ENCODE assay signal across 8 cellular contexts in genomic region chr18:11850821-11851155, GRCh38. TPM values are rescaled to one million over a fixed set of nuclear protein-coding genes. Genes with fewer than 3 reads are reported as not detected.
DNase-seq lines count a peak whose midpoint lies in the region; ATAC-seq, FAIRE-seq and TF ChIP-seq lines count a peak whose summit lies in the region.

No MANE protein-coding gene starts in this region.

- peaks cover 27% of the 10 kb centered on the region for H3K79me2 ChIP-seq in HepG2 (ENCODE audit: insufficient read depth, low read length)

- H2AFZ ChIP-seq in HepG2 (ENCODE audit: low read length), result no peak overlapping the region

- peak; percentile 47 for DNase-seq in DMS79 treated with DMSO at 0.1 percent for 48 hours (lab: John Stamatoyannopoulos, UW)
- DNase-seq in DMS79 (lab: John Stamatoyannopoulos, UW), result no peak
- peak; percentile 40 for DNase-seq in NCI-H2171 (lab: John Stamatoyannopoulos, UW)
- DNase-seq in caudate nucleus (lab: John Stamatoyannopoulos, UW), result no peak
- no peak for DNase-seq in HepG2 (ENCODE audit: low spot score)
- DNase-seq in G401 (ENCODE audit: low spot score), result no peak

- BruUV-seq in HepG2 (replicated peaks; lab: Mats Ljungman, UMichigan), result TSS peak; percentile 93

- in situ Hi-C loops in HepG2 (cut with HindIII; ENCODE audit: extremely low pct_ligation_motif_present, low pct_unique_long_range_greater_than_20kb), result no loop called here
- in situ Hi-C loops in G401 (cut with HindIII; ENCODE audit: low sequenced_read_pairs), result no loop called here

- WGBS in HepG2 (ENCODE audit: low lambda C conversion rate), result 0% methylated on average over 10 of the region's 10 CpGs
- WGBS in thymus, result under 1% methylated on average over 10 of the region's 10 CpGs

- H3K9me3 ChIP-seq in HepG2 (ENCODE audit: low read length), result no peaks in the 10 kb centered on the region
- no peaks in the 10 kb centered on the region for H3K9me3 ChIP-seq in thymus (ENCODE audit: control insufficient read depth)

- no peaks in the 10 kb centered on the region for H3K36me3 ChIP-seq in HepG2 (replicated peaks in 1 of 2; ENCODE audit: control insufficient read depth in 1 of 2, insufficient read depth in 2 of 2, low read length in 2 of 2)
- H3K36me3 ChIP-seq in thymus (ENCODE audit: control insufficient read depth, insufficient read depth), result peaks cover 5% of the 10 kb centered on the region

- peak overlapping the region; percentile 93 for H3K27ac ChIP-seq in caudate nucleus (ENCODE audit: low read depth, low read length)
- H3K27ac ChIP-seq in HepG2 (ENCODE audit: extremely low read length, insufficient read depth, low read length), result peak overlapping the region; percentile 76
- peak overlapping the region; percentile 95 for H3K27ac ChIP-seq in thymus (ENCODE audit: low read depth)

- TF ChIP-seq POLR2A in HepG2 (IDR thresholded peaks at IDR 0.05; ENCODE audit: insufficient read depth in 1 of 2, low read depth in 2 of 2, low read length in 2 of 2), result no peak

- intact Hi-C loops in HepG2 (cut with micrococcal nuclease; ENCODE audit: unreplicated experiment), result loop anchor here (1.0 to 10.0 kb wide), 3 partner anchors 10 to 144 kb away; partner anchors contain the start of gene MPPE1

- ATAC-seq in HG02610 (IDR thresholded peaks at IDR 0.05; ENCODE audit: unreplicated experiment) (peak; percentile 37), HepG2 (peak; percentile 13)

- POLR2A ChIA-PET in HepG2 (lab: Yijun Ruan, JAX), result interaction anchor here (1.0 to 2.4 kb wide), 3 partner anchors 10 to 144 kb away, joined by 3 to 16 read pairs (median 6); no protein-coding TSS in a partner anchor

- CTCF ChIA-PET in HepG2 (lab: Yijun Ruan, JAX; ENCODE audit: low intra/inter-chr PET ratio, low total read pairs), result no interaction called here

- TF ChIP-seq EP300 in HepG2 (IDR thresholded peaks at IDR 0.05; ENCODE audit: low read depth in 2 of 2, low read length in 2 of 2) (no peak), HepG2 (CRISPR knock-in tag; IDR thresholded peaks at IDR 0.05; ENCODE audit: borderline replicate concordance) (no peak)

- peak overlapping the region; percentile 91 for H3K9ac ChIP-seq in HepG2 (ENCODE audit: insufficient read depth, low read depth, low read length)

- H3K4me2 ChIP-seq in HepG2 (ENCODE audit: low read depth, low read length), result peak overlapping the region; percentile 96

- no peak for FAIRE-seq in HepG2 (lab: Jason Lieb, UNC)

- no peaks in the 10 kb centered on the region; a peak in 2 of 5 replicates for H3K27me3 ChIP-seq in HepG2 (ENCODE audit: control insufficient read depth in 1 of 2, insufficient read depth in 2 of 2, low read length in 2 of 2)
- H3K27me3 ChIP-seq in thymus (ENCODE audit: control insufficient read depth, insufficient read depth), result no peaks in the 10 kb centered on the region

- H3K4me1 ChIP-seq in HepG2 (ENCODE audit: insufficient read depth, low read length) (peaks cover 45% of the 10 kb centered on the region), thymus (ENCODE audit: control insufficient read depth, insufficient read depth, low read length) (peaks cover 11% of the 10 kb centered on the region)

- no peak for TF ChIP-seq RAD21 in HepG2 (CRISPR knock-in tag; IDR thresholded peaks at IDR 0.05)

- TF ChIP-seq CTCF in HepG2 (CRISPR knock-in tag; IDR thresholded peaks at IDR 0.05), result no peak

- H4K20me1 ChIP-seq in HepG2 (ENCODE audit: insufficient read depth, low read length), result no peaks in the 10 kb centered on the region

- H3K4me3 ChIP-seq in HepG2 (replicated peaks in 1 of 3; ENCODE audit: insufficient read depth in 1 of 3, low read depth in 2 of 3, low read length in 3 of 3) (peak overlapping the region; percentile 68 to 93 (median 83)), thymus (ENCODE audit: low read length) (peak overlapping the region; percentile 99)

TF ChIP-seq in HepG2, 621 proteins besides CTCF, POLR2A, EP300 and RAD21 (continues in another document):
- TF ChIP-seq RARG (CRISPR knock-in tag; IDR thresholded peaks at IDR 0.05; ENCODE audit: low read depth), result 0 out of 2 replicates have a peak, but pooled peaks have one; percentile 1
- no peak for TF ChIP-seq ZNF24 (IDR thresholded peaks at IDR 0.05)
- TF ChIP-seq SP5 (CRISPR knock-in tag; IDR thresholded peaks at IDR 0.05; ENCODE audit: borderline replicate concordance, low read depth), result no peak
- 0 out of 2 replicates have a peak, but pooled peaks have one; percentile 15 for TF ChIP-seq ZNF414 (CRISPR knock-in tag; IDR thresholded peaks at IDR 0.05)
- no peak for TF ChIP-seq RXRA (CRISPR knock-in tag; IDR thresholded peaks at IDR 0.05)
- TF ChIP-seq ZFP1 (CRISPR knock-in tag; IDR thresholded peaks at IDR 0.05), result no peak
- TF ChIP-seq ZNF18 (CRISPR knock-in tag; IDR thresholded peaks at IDR 0.05; ENCODE audit: insufficient replicate concordance), result peak; percentile 62
- no peak for TF ChIP-seq DR1 (CRISPR knock-in tag; IDR thresholded peaks at IDR 0.05)
- TF ChIP-seq ZNF839 (CRISPR knock-in tag; IDR thresholded peaks at IDR 0.05; ENCODE audit: borderline replicate concordance), result no peak

RNA-seq across cellular contexts. Expression of gene CHMP1B, which starts 0.4 kb away (rescaled TPM):
- 18.8 and 24.0 TPM in 2 replicates for total RNA-seq in HepG2 (2016; rRNA removed; fragmentation: Illumina TruSeq; extraction: Trizol)
- total RNA-seq in HepG2 (2016; cell fraction: cytosol; rRNA removed; fragmentation: Illumina TruSeq; extraction: Trizol; ENCODE audit: low read depth), result 4.1 TPM in 2 replicates
- 18.9 and 22.7 TPM in 2 replicates for total RNA-seq in HepG2 (2016; cell fraction: insoluble cytoplasmic fraction; rRNA removed; fragmentation: Illumina TruSeq; extraction: Trizol)
- 8.7 and 9.1 TPM in 2 replicates for total RNA-seq in HepG2 (2016; cell fraction: membrane; rRNA removed; fragmentation: Illumina TruSeq; extraction: Trizol)
- total RNA-seq in HepG2 (2016; cell fraction: nucleus; rRNA removed; fragmentation: Illumina TruSeq; extraction: Trizol), result 15.1 and 15.2 TPM in 2 replicates
- 19.1 and 20.2 TPM in 2 replicates for polyA plus RNA-seq in HepG2 (2011; rRNA removed)
- polyA plus RNA-seq in HepG2 (2011; cell fraction: cytosol; rRNA removed), result 19.1 and 22.1 TPM in 2 replicates
- 6.4 and 8.0 TPM in 2 replicates for polyA plus RNA-seq in HepG2 (2011; cell fraction: nucleus; rRNA removed)
- polyA plus RNA-seq in HepG2 (2012), result 23.0 and 26.4 TPM in 2 replicates
- polyA plus RNA-seq in HepG2 (2016; cell fraction: cytosol; fragmentation: Illumina TruSeq; extraction: Trizol; ENCODE audit: low read depth), result 2.7 and 2.9 TPM in 2 replicates
- 29.6 and 30.5 TPM in 2 replicates for polyA plus RNA-seq in HepG2 (2016; cell fraction: insoluble cytoplasmic fraction; fragmentation: Illumina TruSeq; extraction: Trizol; ENCODE audit: low read depth)
- polyA plus RNA-seq in HepG2 (2016; cell fraction: membrane; fragmentation: Illumina TruSeq; extraction: Trizol; ENCODE audit: low read depth), result 5.7 and 6.2 TPM in 2 replicates
- 21.5 and 22.8 TPM in 2 replicates for polyA plus RNA-seq in HepG2 (2016; cell fraction: nucleus; fragmentation: Illumina TruSeq; extraction: Trizol; ENCODE audit: insufficient read depth, low read depth)
- polyA minus RNA-seq in HepG2 (2011; rRNA and poly(A)+ RNA removed; ENCODE audit: low replicate concordance), result 15.1 and 30.4 TPM in 2 replicates
- polyA minus RNA-seq in HepG2 (2011; cell fraction: cytosol; rRNA and poly(A)+ RNA removed), result 11.8 and 14.1 TPM in 2 replicates
- polyA minus RNA-seq in HepG2 (2011; cell fraction: nucleus; rRNA and poly(A)+ RNA removed), result 12.7 and 15.6 TPM in 2 replicates
- polyA plus RNA-seq in thymus, result 74.2 TPM
- 37.8 and 38.0 TPM in 2 replicates for total RNA-seq in G401 (2014; rRNA removed; shearing (Covaris generic))

RNA-seq across cellular contexts. Expression of gene MPPE1, which starts 57.3 kb away (rescaled TPM):
- 5.4 and 11.9 TPM in 2 replicates for total RNA-seq in HepG2 (2016; rRNA removed; fragmentation: Illumina TruSeq; extraction: Trizol)
- 9.1 and 12.1 TPM in 2 replicates for total RNA-seq in HepG2 (2016; cell fraction: cytosol; rRNA removed; fragmentation: Illumina TruSeq; extraction: Trizol; ENCODE audit: low read depth)
- 3.6 and 11.9 TPM in 2 replicates for total RNA-seq in HepG2 (2016; cell fraction: insoluble cytoplasmic fraction; rRNA removed; fragmentation: Illumina TruSeq; extraction: Trizol)
- 7.1 and 10.4 TPM in 2 replicates for total RNA-seq in HepG2 (2016; cell fraction: membrane; rRNA removed; fragmentation: Illumina TruSeq; extraction: Trizol)
- total RNA-seq in HepG2 (2016; cell fraction: nucleus; rRNA removed; fragmentation: Illumina TruSeq; extraction: Trizol), result 19.6 and 20.7 TPM in 2 replicates
- polyA plus RNA-seq in HepG2 (2011; rRNA removed) (9.6 and 10.6 TPM in 2 replicates), thymus (66.4 TPM)
- polyA plus RNA-seq in HepG2 (2011; cell fraction: cytosol; rRNA removed), result 5.0 and 6.2 TPM in 2 replicates
- polyA plus RNA-seq in HepG2 (2011; cell fraction: nucleus; rRNA removed), result 18.2 and 19.2 TPM in 2 replicates
- polyA plus RNA-seq in HepG2 (2012), result 6.4 and 7.1 TPM in 2 replicates
- 14.6 and 22.2 TPM in 2 replicates for polyA plus RNA-seq in HepG2 (2016; cell fraction: cytosol; fragmentation: Illumina TruSeq; extraction: Trizol; ENCODE audit: low read depth)
- polyA plus RNA-seq in HepG2 (2016; cell fraction: insoluble cytoplasmic fraction; fragmentation: Illumina TruSeq; extraction: Trizol; ENCODE audit: low read depth), result 4.6 and 6.6 TPM in 2 replicates
- 8.0 and 12.4 TPM in 2 replicates for polyA plus RNA-seq in HepG2 (2016; cell fraction: membrane; fragmentation: Illumina TruSeq; extraction: Trizol; ENCODE audit: low read depth)
- polyA plus RNA-seq in HepG2 (2016; cell fraction: nucleus; fragmentation: Illumina TruSeq; extraction: Trizol; ENCODE audit: insufficient read depth, low read depth), result 31.1 and 36.4 TPM in 2 replicates
- 8.2 and 19.5 TPM in 2 replicates for polyA minus RNA-seq in HepG2 (2011; rRNA and poly(A)+ RNA removed; ENCODE audit: low replicate concordance)
- polyA minus RNA-seq in HepG2 (2011; cell fraction: cytosol; rRNA and poly(A)+ RNA removed), result 3.4 and 4.1 TPM in 2 replicates
- 21.0 and 21.2 TPM in 2 replicates for polyA minus RNA-seq in HepG2 (2011; cell fraction: nucleus; rRNA and poly(A)+ RNA removed)
- 13.5 and 21.3 TPM in 2 replicates for total RNA-seq in G401 (2014; rRNA removed; shearing (Covaris generic))

Comparison
In these comparisons a context has a peak if more than half of its experiments do, and no peak if none do; other contexts are left out.
1. DNase-seq: peak in DMS79 treated with DMSO at 0.1 percent for 48 hours (single experiment) and NCI-H2171 (single experiment); none in DMS79 (single experiment), caudate nucleus (0 of 61), HepG2 (single experiment) and G401 (single experiment).
2. Peak in every context shown above with its lines, with median percentiles within 50 percentile points of each other: H3K27ac ChIP-seq.